In the genomic region with DNA sequence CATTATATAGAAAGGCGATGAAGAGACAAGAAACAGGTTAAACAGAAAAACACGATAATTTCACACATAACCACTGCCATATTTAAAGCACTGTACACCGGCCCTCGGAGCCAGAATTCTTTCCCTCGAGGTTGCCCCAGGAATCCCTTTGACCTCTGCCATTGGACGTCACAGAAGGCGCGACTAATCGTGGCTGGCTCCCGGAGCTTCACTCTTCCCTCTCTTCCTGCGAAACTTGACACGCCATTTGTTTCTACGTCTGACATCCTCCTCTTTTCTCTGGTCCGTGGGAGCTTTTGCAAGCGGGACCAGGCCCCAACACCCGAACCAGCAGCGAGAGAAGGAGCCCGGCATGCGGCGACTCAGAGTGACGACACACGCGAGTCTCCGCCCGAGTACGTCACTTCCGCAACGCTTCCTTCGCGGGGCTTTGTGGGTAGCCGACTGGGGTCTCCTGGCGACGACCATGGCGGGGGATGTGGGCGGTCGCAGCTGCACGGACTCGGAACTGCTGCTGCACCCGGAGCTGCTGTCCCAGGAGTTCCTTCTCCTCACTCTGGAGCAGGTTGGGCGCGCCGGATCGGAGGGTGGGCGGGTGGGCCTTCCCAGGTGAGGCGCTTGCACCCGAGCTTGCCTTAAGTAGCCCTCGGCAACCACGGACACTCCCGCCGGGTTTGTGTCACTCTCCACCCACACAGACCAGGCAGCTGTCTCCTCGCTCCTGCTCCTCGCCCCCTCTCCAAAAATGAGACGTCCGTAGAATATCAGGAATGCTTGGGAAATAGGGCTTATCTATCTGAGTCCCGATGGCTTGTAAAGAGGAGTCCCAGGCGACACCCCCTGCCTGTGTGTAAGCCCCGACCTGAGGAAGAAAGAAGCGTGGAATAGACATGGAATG, we compare ENCODE assay signal across 8 cellular contexts. TPM values are rescaled to one million over a fixed set of nuclear protein-coding genes. Genes with fewer than 3 reads are reported as not detected.
DNase-seq lines count a peak whose midpoint lies in the region; ATAC-seq and TF ChIP-seq lines count a peak whose summit lies in the region.

A gene (plus strand): TSS at position 419 of the 898 bp plus-strand sequence. CDS start 48 bp downstream, at position 467.

- peak within 1 kb of the TSS; percentile 95 for H3K4me3 ChIP-seq in MG63
- peak within 1 kb of the TSS; percentile 92 for H3K4me3 ChIP-seq in fibroblast of villous mesenchyme (ENCODE audit: low read depth, low read length)

- H3K9me3 Mint-ChIP-seq in H9: peaks cover 0 to 3% of the 10 kb centered on the region in 2 experiments; a peak in 1 of 5 replicates
- no peaks in the 10 kb centered on the region for H3K9me3 Mint-ChIP-seq in nephron progenitor cell
- H3K9me3 Mint-ChIP-seq in stimulated activated naive CD8-positive, alpha-beta T cell treated with anti-CD3 and anti-CD28 coated beads, Interleukin-15, amount 100 ng/mL, for 72 hours: no peaks in the 10 kb centered on the region

- H2BK12ac ChIP-seq in H9 (ENCODE audit: insufficient read length, low read depth, low read length): peak within 1 kb of the TSS; percentile 96

- H2BK15ac ChIP-seq in H9 (ENCODE audit: low read depth, low read length): no peak within 1 kb of the TSS

- no peak for TF ChIP-seq CTCF in H9 (conservative IDR thresholded peaks at IDR 0.05)
- TF ChIP-seq CTCF in fibroblast of villous mesenchyme (IDR thresholded peaks at IDR 0.05; ENCODE audit: insufficient read depth, low read depth, low read length): no peak
- no peak for TF ChIP-seq CTCF in nephron progenitor cell (IDR thresholded peaks at IDR 0.05)

- H3K23ac ChIP-seq in H9 (ENCODE audit: insufficient read length, low read depth, low read length): no peak within 1 kb of the TSS

- peak within 1 kb of the TSS; percentile 100 for H2AFZ ChIP-seq in H9 (ENCODE audit: low read length)

- H3K27me3 Mint-ChIP-seq in H9 (ENCODE audit: low read depth) (no peaks in the 10 kb centered on the region; the same call in 1 of the 2 replicates), nephron progenitor cell (ENCODE audit: low read depth, poor library complexity) (no peaks in the 10 kb centered on the region)
- H3K27me3 Mint-ChIP-seq in stimulated activated naive CD8-positive, alpha-beta T cell treated with anti-CD3 and anti-CD28 coated beads, Interleukin-15, amount 100 ng/mL, for 72 hours: no peaks in the 10 kb centered on the region

- H3K23me2 ChIP-seq in H9 (ENCODE audit: insufficient read length, low read depth, low read length, poor library complexity, severe bottlenecking): peaks cover 9% of the 10 kb centered on the region

- H3K27ac Mint-ChIP-seq in H9 (peak within 1 kb of the TSS; percentile 100), nephron progenitor cell (peak within 1 kb of the TSS; percentile 100)
- H3K27ac Mint-ChIP-seq in stimulated activated naive CD8-positive, alpha-beta T cell treated with anti-CD3 and anti-CD28 coated beads, Interleukin-15, amount 100 ng/mL, for 72 hours: peak within 1 kb of the TSS; percentile 100

- peak within 1 kb of the TSS; percentile 99 for H2BK5ac ChIP-seq in H9 (ENCODE audit: insufficient read length, low read length)

- peak within 1 kb of the TSS; percentile 100 for H3K14ac ChIP-seq in H9 (ENCODE audit: insufficient read depth, low read length)

- peaks cover 3% of the 10 kb centered on the region; the same call in 1 of the 2 replicates for H3K36me3 ChIP-seq in ES-I3 (ENCODE audit: insufficient read depth, low read length)
- H3K36me3 ChIP-seq in MG63: peaks cover 48% of the 10 kb centered on the region

- peak within 1 kb of the TSS; percentile 99 for H4K5ac ChIP-seq in H9 (ENCODE audit: insufficient read length, low read depth, low read length)

- peak within 1 kb of the TSS; percentile 100 for H3T11ph ChIP-seq in H9 (ENCODE audit: low read length)

- peak within 1 kb of the TSS; percentile 99 to 100 for H3K4me3 Mint-ChIP-seq in H9
- H3K4me3 Mint-ChIP-seq in nephron progenitor cell: peak within 1 kb of the TSS; percentile 96
- H3K4me3 Mint-ChIP-seq in stimulated activated naive CD8-positive, alpha-beta T cell treated with anti-CD3 and anti-CD28 coated beads, Interleukin-15, amount 100 ng/mL, for 72 hours: peak within 1 kb of the TSS; percentile 98 to 100

- H3K9me3 ChIP-seq in ES-I3 (ENCODE audit: control insufficient read depth, insufficient read depth, low read length): no peaks in the 10 kb centered on the region
- no peaks in the 10 kb centered on the region for H3K9me3 ChIP-seq in H9 (ENCODE audit: control insufficient read depth, low read depth, low read length)
- no peaks in the 10 kb centered on the region for H3K9me3 ChIP-seq in MG63

- ATAC-seq in stimulated activated naive CD8-positive, alpha-beta T cell treated with anti-CD3 and anti-CD28 coated beads, Interleukin-15, amount 100 ng/mL, for 72 hours: peak; percentile 96

- H3K18ac ChIP-seq in H9 (ENCODE audit: insufficient read length, low read depth, low read length): peak within 1 kb of the TSS; percentile 100

- peaks cover 16% of the 10 kb centered on the region for H3K79me2 ChIP-seq in H9 (ENCODE audit: insufficient read depth, low read length)

- H3K9ac ChIP-seq in ES-I3 (ENCODE audit: low read depth, low read length) (peak within 1 kb of the TSS; percentile 83), H9 (ENCODE audit: extremely low read depth, insufficient read length, low read length) (peak within 1 kb of the TSS; percentile 100)

- H3K36me3 Mint-ChIP-seq in H9 (ENCODE audit: insufficient read depth in 1 of 3, low read depth in 3 of 3) (peaks cover 6 to 34% (median 27%) of the 10 kb centered on the region in 3 experiments; a peak in 6 of 7 replicates), nephron progenitor cell (ENCODE audit: low read depth) (peaks cover 10% of the 10 kb centered on the region)

- peak within 1 kb of the TSS; percentile 99 for H2BK120ac ChIP-seq in H9 (ENCODE audit: low read depth, low read length, poor library complexity, severe bottlenecking)

- DNase-seq in H9 (peak; percentile 92), MG63 (peak; percentile 85), SHP77 (lab: John Stamatoyannopoulos, UW) (peak; percentile 87 to 89), fibroblast of villous mesenchyme (ENCODE audit: low read depth) (peak; percentile 88), nephron progenitor cell (peak; percentile 92)
- peak; percentile 83 for DNase-seq in activated effector memory CD4-positive, alpha-beta T cell treated with Interleukin-2 at 50 U/mL for 16 hours
- peak; percentile 88 to 90 for DNase-seq in stimulated activated naive CD8-positive, alpha-beta T cell treated with anti-CD3 and anti-CD28 coated beads, Interleukin-15, amount 100 ng/mL, for 72 hours

- no peaks in the 10 kb centered on the region for H3K27me3 ChIP-seq in H9 (ENCODE audit: insufficient read depth, low read length)
- H3K27me3 ChIP-seq in MG63: no peaks in the 10 kb centered on the region

- H3K4me2 ChIP-seq in H9 (ENCODE audit: insufficient read depth, insufficient read length, low read length): peak within 1 kb of the TSS; percentile 85

- H4K8ac ChIP-seq in H9 (replicated peaks; ENCODE audit: insufficient read length, low read depth, low read length): peak within 1 kb of the TSS; percentile 99

- H3K4me1 ChIP-seq in ES-I3 (ENCODE audit: insufficient read depth, low read length) (peaks cover 3% of the 10 kb centered on the region; the same call in 1 of the 2 replicates), H9 (ENCODE audit: insufficient read depth, low read length) (no peaks in the 10 kb centered on the region)

- peaks cover 5% of the 10 kb centered on the region for H3K79me1 ChIP-seq in H9 (ENCODE audit: insufficient read depth, low read depth, low read length, poor library complexity, severe bottlenecking)

- WGBS in H9 (ENCODE audit: extremely low coverage, insufficient read length, low lambda C conversion rate): no CpG with 5 or more reads among the region's 58 CpGs

- no peak within 1 kb of the TSS for H2AK5ac ChIP-seq in H9 (ENCODE audit: insufficient read length, low read length)

- peak within 1 kb of the TSS; percentile 95 for H3K56ac ChIP-seq in H9 (ENCODE audit: insufficient read length, low read depth, low read length)

- peak within 1 kb of the TSS; percentile 85; the same call in 1 of the 2 replicates for H3K4ac ChIP-seq in H9 (ENCODE audit: low read depth, low read length)

- H3K27ac ChIP-seq in H9 (ENCODE audit: insufficient read length, low read depth, low read length): peak within 1 kb of the TSS; percentile 97

- peak within 1 kb of the TSS; percentile 22 for H4K91ac ChIP-seq in H9 (ENCODE audit: insufficient read length, low read depth, low read length)

- H4K20me1 ChIP-seq in H9 (ENCODE audit: control insufficient read depth, insufficient read depth, insufficient read length): no peaks in the 10 kb centered on the region

- peaks cover 10 to 16% of the 10 kb centered on the region in 2 experiments for H3K4me1 Mint-ChIP-seq in H9
- peaks cover 31% of the 10 kb centered on the region for H3K4me1 Mint-ChIP-seq in nephron progenitor cell
- H3K4me1 Mint-ChIP-seq in stimulated activated naive CD8-positive, alpha-beta T cell treated with anti-CD3 and anti-CD28 coated beads, Interleukin-15, amount 100 ng/mL, for 72 hours: peaks cover 37% of the 10 kb centered on the region

- peak within 1 kb of the TSS; percentile 98 for H2BK20ac ChIP-seq in H9 (ENCODE audit: low read depth, low read length, poor library complexity, severe bottlenecking)

RNA-seq across cellular contexts. Expression of the gene that starts here (rescaled TPM):
- 17.1 and 18.8 TPM in 2 replicates for total RNA-seq in H9 (2021)
- total RNA-seq in MG63 (2014; rRNA removed; shearing (Covaris generic); ENCODE audit: low replicate concordance): 12.2 and 16.7 TPM in 2 replicates
- 12.9 and 23.7 TPM in 2 replicates for total RNA-seq in fibroblast of villous mesenchyme

Comparison
In these comparisons a context has a peak if more than half of its experiments do, and no peak if none do; other contexts are left out.
1. Peak in every context shown above with its lines: DNase-seq, ATAC-seq, H3K4me3 ChIP-seq and H3K27ac ChIP-seq.